1 cellular context compared by ENCODE assay signal in the genomic region with DNA sequence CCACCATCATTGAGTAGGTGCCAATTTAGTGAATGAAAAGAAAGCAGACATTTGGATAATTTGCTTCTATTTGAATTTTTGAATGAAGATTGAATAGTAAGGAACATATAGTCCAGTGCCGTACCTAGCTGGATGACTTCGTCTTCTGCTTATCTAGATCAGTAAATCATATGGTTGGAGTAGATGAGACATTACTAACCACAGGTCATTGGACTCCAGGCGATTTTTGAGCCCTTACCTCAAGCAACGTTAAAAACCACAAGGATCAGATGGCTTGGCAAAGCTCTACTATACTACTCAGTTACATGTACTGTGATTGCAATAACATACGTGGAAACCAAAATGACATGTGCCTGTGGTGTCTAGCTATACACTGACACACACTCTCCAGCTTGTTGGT.
TF ChIP-seq lines count a peak whose summit lies in the region.

No MANE protein-coding gene starts in this region.

TF ChIP-seq in GM12878, 131 proteins besides CTCF, POLR2A, EP300 and RAD21:
- TF ChIP-seq SUZ12 (IDR thresholded peaks at IDR 0.05; ENCODE audit: unreplicated experiment) (no peak), CEBPB (IDR thresholded peaks at IDR 0.05; ENCODE audit: borderline replicate concordance in 1 of 2, low read depth in 2 of 2, low read length in 2 of 2) (no peak), NBN (IDR thresholded peaks at IDR 0.05) (no peak), CHD4 (IDR thresholded peaks at IDR 0.05) (no peak), ZBED1 (IDR thresholded peaks at IDR 0.05; ENCODE audit: borderline replicate concordance) (no peak), HCFC1 (IDR thresholded peaks at IDR 0.05; ENCODE audit: low read length) (no peak)
- TF ChIP-seq, protein P1, sequence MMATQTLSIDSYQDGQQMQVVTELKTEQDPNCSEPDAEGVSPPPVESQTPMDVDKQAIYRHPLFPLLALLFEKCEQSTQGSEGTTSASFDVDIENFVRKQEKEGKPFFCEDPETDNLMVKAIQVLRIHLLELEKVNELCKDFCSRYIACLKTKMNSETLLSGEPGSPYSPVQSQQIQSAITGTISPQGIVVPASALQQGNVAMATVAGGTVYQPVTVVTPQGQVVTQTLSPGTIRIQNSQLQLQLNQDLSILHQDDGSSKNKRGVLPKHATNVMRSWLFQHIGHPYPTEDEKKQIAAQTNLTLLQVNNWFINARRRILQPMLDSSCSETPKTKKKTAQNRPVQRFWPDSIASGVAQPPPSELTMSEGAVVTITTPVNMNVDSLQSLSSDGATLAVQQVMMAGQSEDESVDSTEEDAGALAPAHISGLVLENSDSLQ (IDR thresholded peaks at IDR 0.05) = no peak
TF ChIP-seq in GM12878: peak in this region for 0.
